ENCODE assay signal across 1 cellular context in genomic region chr14:64504897-64505771, GRCh38.
TF ChIP-seq lines count a peak whose summit lies in the region.

No MANE protein-coding gene starts in this region.

TF ChIP-seq in HepG2, 621 proteins besides CTCF, POLR2A, EP300 and RAD21 (continued from another document and continues in another):
- no peak for TF ChIP-seq TRAFD1 (CRISPR knock-in tag; IDR thresholded peaks at IDR 0.05; ENCODE audit: borderline replicate concordance)
- no peak for TF ChIP-seq ZNF776 (CRISPR knock-in tag; IDR thresholded peaks at IDR 0.05)
- TF ChIP-seq KLF12 (CRISPR knock-in tag; IDR thresholded peaks at IDR 0.05; ENCODE audit: borderline replicate concordance): no peak
- TF ChIP-seq FOXA1 (IDR thresholded peaks at IDR 0.05): no peak
- no peak for TF ChIP-seq FOXA1 (CRISPR knock-in tag; IDR thresholded peaks at IDR 0.05)
- TF ChIP-seq PAXIP1 (CRISPR knock-in tag; conservative IDR thresholded peaks at IDR 0.05): no peak
- no peak for TF ChIP-seq MEF2D (CRISPR knock-in tag; IDR thresholded peaks at IDR 0.05)
- no peak for TF ChIP-seq ZNF646 (CRISPR knock-in tag; IDR thresholded peaks at IDR 0.05)
- TF ChIP-seq ZBTB38 (CRISPR knock-in tag; IDR thresholded peaks at IDR 0.05): no peak
- TF ChIP-seq PAWR (CRISPR knock-in tag; IDR thresholded peaks at IDR 0.05; ENCODE audit: borderline replicate concordance): no peak
- TF ChIP-seq ZNF367 (CRISPR knock-in tag; IDR thresholded peaks at IDR 0.05; ENCODE audit: borderline replicate concordance): no peak
- TF ChIP-seq DR1 (CRISPR knock-in tag; IDR thresholded peaks at IDR 0.05): no peak
- no peak for TF ChIP-seq ZFP41 (CRISPR knock-in tag; IDR thresholded peaks at IDR 0.05; ENCODE audit: borderline replicate concordance)
- TF ChIP-seq KMT2A (CRISPR knock-in tag; IDR thresholded peaks at IDR 0.05): peak; percentile 39; the same call in 1 of the 2 replicates
- no peak for TF ChIP-seq AHR (CRISPR knock-in tag; IDR thresholded peaks at IDR 0.05)
- TF ChIP-seq SP1 (IDR thresholded peaks at IDR 0.05): no peak
- no peak; the same call in 1 of the 2 replicates for TF ChIP-seq SP1 (CRISPR knock-in tag; IDR thresholded peaks at IDR 0.05)
- no peak for TF ChIP-seq ZNF709 (CRISPR knock-in tag; IDR thresholded peaks at IDR 0.05)
- TF ChIP-seq ZNF180 (CRISPR knock-in tag; IDR thresholded peaks at IDR 0.05; ENCODE audit: borderline replicate concordance, low read depth): no peak
- TF ChIP-seq ETS1 (CRISPR knock-in tag; IDR thresholded peaks at IDR 0.05): no peak
- TF ChIP-seq RNF2 (conservative IDR thresholded peaks at IDR 0.05; ENCODE audit: low read depth): peak; percentile 42; the same call in 1 of the 2 replicates
- no peak for TF ChIP-seq ZNF570 (CRISPR knock-in tag; IDR thresholded peaks at IDR 0.05; ENCODE audit: borderline replicate concordance)
- no peak for TF ChIP-seq RFXANK (CRISPR knock-in tag; IDR thresholded peaks at IDR 0.05)
- no peak for TF ChIP-seq BCL6 (CRISPR knock-in tag; IDR thresholded peaks at IDR 0.05)
- TF ChIP-seq MLXIP (CRISPR knock-in tag; IDR thresholded peaks at IDR 0.05; ENCODE audit: borderline replicate concordance): no peak
- no peak for TF ChIP-seq NKX3-1 (CRISPR knock-in tag; IDR thresholded peaks at IDR 0.05)
- no peak for TF ChIP-seq XRCC5 (optimal IDR thresholded peaks at IDR 0.05; ENCODE audit: low read length)
- TF ChIP-seq TCF12 (IDR thresholded peaks at IDR 0.05): no peak
- no peak for TF ChIP-seq TCF12 (CRISPR knock-in tag; IDR thresholded peaks at IDR 0.05)
- no peak for TF ChIP-seq NCOA5 (CRISPR knock-in tag; IDR thresholded peaks at IDR 0.05)
- no peak for TF ChIP-seq ZNF572 (CRISPR knock-in tag; IDR thresholded peaks at IDR 0.05)
- peak; percentile 48 for TF ChIP-seq PRPF4 (IDR thresholded peaks at IDR 0.05; ENCODE audit: low read depth, low read length, poor library complexity, severe bottlenecking)
- TF ChIP-seq ZNF510 (CRISPR knock-in tag; IDR thresholded peaks at IDR 0.05; ENCODE audit: low read depth): no peak
- TF ChIP-seq CEBPB (IDR thresholded peaks at IDR 0.05; ENCODE audit: borderline replicate concordance, low read depth, low read length): no peak
- no peak for TF ChIP-seq ZNF496 (CRISPR knock-in tag; IDR thresholded peaks at IDR 0.05; ENCODE audit: insufficient replicate concordance)
- TF ChIP-seq ATF1 (CRISPR knock-in tag; IDR thresholded peaks at IDR 0.05): no peak
- TF ChIP-seq ONECUT2 (CRISPR knock-in tag; IDR thresholded peaks at IDR 0.05): no peak
- TF ChIP-seq ZNF136 (CRISPR knock-in tag; IDR thresholded peaks at IDR 0.05; ENCODE audit: low read depth): no peak
- TF ChIP-seq FLYWCH1 (CRISPR knock-in tag; IDR thresholded peaks at IDR 0.05): 0 out of 2 replicates have a peak, but pooled peaks have one; percentile 77
- no peak for TF ChIP-seq ZMYM4 (CRISPR knock-in tag; IDR thresholded peaks at IDR 0.05)
- TF ChIP-seq ZNF12 (CRISPR knock-in tag; IDR thresholded peaks at IDR 0.05): no peak
- no peak for TF ChIP-seq PHF20 (CRISPR knock-in tag; IDR thresholded peaks at IDR 0.05)
- no peak for TF ChIP-seq ZNF546 (CRISPR knock-in tag; conservative IDR thresholded peaks at IDR 0.05)
- no peak for TF ChIP-seq ZFP36L1 (CRISPR knock-in tag; IDR thresholded peaks at IDR 0.05)
- no peak for TF ChIP-seq RBAK (CRISPR knock-in tag; IDR thresholded peaks at IDR 0.05)
- TF ChIP-seq BCLAF1 (IDR thresholded peaks at IDR 0.05): no peak
- no peak for TF ChIP-seq THAP11 (CRISPR knock-in tag; IDR thresholded peaks at IDR 0.05)
- no peak for TF ChIP-seq ZNF484 (CRISPR knock-in tag; IDR thresholded peaks at IDR 0.05; ENCODE audit: borderline replicate concordance, low read depth)
- no peak for TF ChIP-seq ZNF737 (CRISPR knock-in tag; IDR thresholded peaks at IDR 0.05; ENCODE audit: borderline replicate concordance)
- TF ChIP-seq BATF2 (CRISPR knock-in tag; IDR thresholded peaks at IDR 0.05): no peak
- TF ChIP-seq TCF7 (IDR thresholded peaks at IDR 0.05; ENCODE audit: low read depth): no peak
- no peak for TF ChIP-seq MLLT10 (CRISPR knock-in tag; IDR thresholded peaks at IDR 0.05)
- no peak for TF ChIP-seq NBN (conservative IDR thresholded peaks at IDR 0.05)
